In genomic region chr14:78173266-78174001, GRCh38 we compare ENCODE assay signal across 20 cellular contexts. TPM values are rescaled to one million over a fixed set of nuclear protein-coding genes. Genes with fewer than 3 reads are reported as not detected.
"Had no signal": no experiment of that assay in that cellular context is flagged by ENCODE, and none has a peak within 500 bp of the region (broad histone marks: within the 10 kb centered on the region; RNA-seq: fewer than 3 reads in every experiment).

No MANE protein-coding gene starts in this region.

- H3K36me3 ChIP-seq: left ventricle myocardium inferior, ovary, right atrium auricular region, right lobe of liver, tibial nerve, vagina had no signal

- H3K27ac ChIP-seq: left ventricle myocardium inferior, ovary, right atrium auricular region, right lobe of liver, tibial nerve, vagina had no signal

- H3K4me1 ChIP-seq: left ventricle myocardium inferior, right atrium auricular region, right lobe of liver, tibial nerve, vagina had no signal

- H3K4me3 ChIP-seq: left ventricle myocardium inferior, lung, ovary, right atrium auricular region, right lobe of liver, smooth muscle cell, tibial nerve, vagina had no signal

- H3K9me3 ChIP-seq: left ventricle myocardium inferior, right atrium auricular region, right lobe of liver, tibial nerve, vagina had no signal

- H3K27me3 ChIP-seq: ovary, right atrium auricular region, right lobe of liver, tibial nerve, vagina had no signal

- DNase-seq: islet precursor cell; left ventricle myocardium inferior; mesendoderm; naive B cell; natural killer cell; nephron progenitor cell; ovary; right lobe of liver; stimulated activated CD4-positive, alpha-beta T cell treated with anti-CD3 and anti-CD28 coated beads, Interleukin-1b, Interleukin-23, amount 100 ng/mL, for 48 hours; stimulated activated CD4-positive, alpha-beta T cell treated with anti-CD3 and anti-CD28 coated beads, Interleukin-2, amount 100 ng/mL, for 48 hours; stimulated activated CD4-positive, alpha-beta T cell treated with anti-CD3 and anti-CD28 coated beads, Interleukin-4, amount 100 ng/mL, for 4 hours; stimulated activated CD8-positive, alpha-beta memory T cell treated with anti-CD3 and anti-CD28 coated beads, Interleukin-4, amount 100 ng/mL, for 48 hours; stimulated activated naive CD4-positive, alpha-beta T cell treated with Interleukin-2 at 50 U/mL for 16 hours; stimulated activated naive CD8-positive, alpha-beta T cell treated with anti-CD3 and anti-CD28 coated beads, Interleukin-15, amount 100 ng/mL, for 72 hours; substantia nigra had no signal

RNA-seq across cellular contexts. Expression of gene NRXN3, which starts 3.3 kb away (rescaled TPM):
- total RNA-seq: natural killer cell had no signal
